8 cellular contexts compared by ENCODE assay signal in genomic region chr7:44572771-44573170, GRCh38. TPM values are rescaled to one million over a fixed set of nuclear protein-coding genes. Genes with fewer than 3 reads are reported as not detected.
DNase-seq lines count a peak whose midpoint lies in the region; ATAC-seq, FAIRE-seq and TF ChIP-seq lines count a peak whose summit lies in the region.

No MANE protein-coding gene starts in this region.

- TF ChIP-seq POLR2A in HepG2 (IDR thresholded peaks at IDR 0.05; ENCODE audit: insufficient read depth in 1 of 2, low read depth in 2 of 2, low read length in 2 of 2) = no peak

- H3K4me3 Mint-ChIP-seq in activated CD4-positive, alpha-beta T cell treated with anti-CD3 and anti-CD28 coated beads, Interleukin-2, amount 10 ng/mL, durations not matched to agents 7 days and 5 days = peak overlapping the region; percentile 89

- H3K27me3 Mint-ChIP-seq in activated CD4-positive, alpha-beta T cell treated with anti-CD3 and anti-CD28 coated beads, Interleukin-2, amount 10 ng/mL, durations not matched to agents 7 days and 5 days = no peaks in the 10 kb centered on the region

- no peak for TF ChIP-seq CTCF in HepG2 (CRISPR knock-in tag; IDR thresholded peaks at IDR 0.05)

- in situ Hi-C loops in HepG2 (cut with HindIII; ENCODE audit: extremely low pct_ligation_motif_present, low pct_unique_long_range_greater_than_20kb) = no loop called here

- WGBS in HepG2 (ENCODE audit: low lambda C conversion rate) = 22% methylated on average over 5 of the region's 5 CpGs
- whole genome bisulfite sequencing in thymus = 88% methylated on average over 5 of the region's 5 CpGs

- ATAC-seq in HepG2 (no peak), GM21390 (IDR thresholded peaks at IDR 0.05; ENCODE audit: unreplicated experiment) (no peak)

- H3K27me3 ChIP-seq in adipocyte (replicated peaks; ENCODE audit: control insufficient read depth, insufficient read depth, low read length) (no peaks in the 10 kb centered on the region), HepG2 (ENCODE audit: control insufficient read depth in 1 of 2, insufficient read depth in 2 of 2, low read length in 2 of 2) (no peaks in the 10 kb centered on the region; a peak in 1 of 5 replicates), thymus (ENCODE audit: control insufficient read depth, insufficient read depth) (no peaks in the 10 kb centered on the region)

- peak overlapping the region; percentile 92 for H3K27ac Mint-ChIP-seq in activated CD4-positive, alpha-beta T cell treated with anti-CD3 and anti-CD28 coated beads, Interleukin-2, amount 10 ng/mL, durations not matched to agents 7 days and 5 days

- POLR2A ChIA-PET in activated CD4-positive, alpha-beta T cell treated with anti-CD3 and anti-CD28 coated beads, Interleukin-2, amount 10 ng/mL, durations not matched to agents 7 days and 5 days (lab: Charles Lee) = no interaction called here
- POLR2A ChIA-PET in HepG2 (lab: Yijun Ruan, JAX) = interaction anchor here (1.5 to 2.8 kb wide), 7 partner anchors 8 to 276 kb away, joined by 4 to 45 read pairs (median 15); partner anchors contain the start of genes NUDCD3 and TMED4

- TF ChIP-seq RAD21 in HepG2 (CRISPR knock-in tag; IDR thresholded peaks at IDR 0.05) = no peak

- H2AFZ ChIP-seq in HepG2 (ENCODE audit: low read length) = no peak overlapping the region

- H3K4me1 ChIP-seq in adipocyte (ENCODE audit: control insufficient read depth, insufficient read depth, low read length) = peaks cover 26% of the 10 kb centered on the region
- peaks cover 39% of the 10 kb centered on the region for H3K4me1 ChIP-seq in HepG2 (ENCODE audit: insufficient read depth, low read length)
- peaks cover 12% of the 10 kb centered on the region for H3K4me1 ChIP-seq in thymus (ENCODE audit: control insufficient read depth, insufficient read depth, low read length)

- H3K36me3 ChIP-seq in adipocyte (ENCODE audit: control insufficient read depth, insufficient read depth, low read length, severe bottlenecking) = peaks cover 59% of the 10 kb centered on the region
- H3K36me3 ChIP-seq in HepG2 (replicated peaks in 1 of 2; ENCODE audit: control insufficient read depth in 1 of 2, insufficient read depth in 2 of 2, low read length in 2 of 2) = peaks cover 32 to 52% of the 10 kb centered on the region in 2 experiments
- peaks cover 52% of the 10 kb centered on the region for H3K36me3 ChIP-seq in thymus (ENCODE audit: control insufficient read depth, insufficient read depth)

- DNase-seq in activated CD4-positive, alpha-beta T cell treated with anti-CD3 and anti-CD28 coated beads, Interleukin-2, amount 10 ng/mL, durations not matched to agents 7 days and 5 days = no peak
- no peak for DNase-seq in activated CD4-positive, alpha-beta T cell treated with anti-CD3 and anti-CD28 coated beads for 4 hours
- DNase-seq in adipocyte (ENCODE audit: low read depth) (no peak), HepG2 (ENCODE audit: low spot score) (no peak), DMS114 treated with DMSO at 0.1 percent for 48 hours (lab: John Stamatoyannopoulos, UW; ENCODE audit: unreplicated experiment) (no peak), cerebellum (ENCODE audit: low spot score) (no peak)

- peak overlapping the region; percentile 99 for H3K4me2 ChIP-seq in HepG2 (ENCODE audit: low read depth, low read length)

- H3K9me3 ChIP-seq in adipocyte (ENCODE audit: control insufficient read depth, low read length) (no peaks in the 10 kb centered on the region), HepG2 (ENCODE audit: low read length) (no peaks in the 10 kb centered on the region), thymus (ENCODE audit: control insufficient read depth) (no peaks in the 10 kb centered on the region)

- CTCF ChIA-PET in activated CD4-positive, alpha-beta T cell treated with anti-CD3 and anti-CD28 coated beads, Interleukin-2, amount 10 ng/mL, durations not matched to agents 7 days and 5 days (lab: Charles Lee) = interaction anchor here (0.5 to 2.4 kb wide), 7 partner anchors 8 to 274 kb away, joined by 3 to 14 read pairs (median 3); partner anchors contain the start of gene TMED4
- CTCF ChIA-PET in HepG2 (lab: Yijun Ruan, JAX; ENCODE audit: low intra/inter-chr PET ratio, low total read pairs) = no interaction called here

- H3K9ac ChIP-seq in adipocyte (ENCODE audit: low read length) (peak overlapping the region; percentile 97), HepG2 (ENCODE audit: insufficient read depth, low read depth, low read length) (peak overlapping the region; percentile 93)

- peaks cover 54% of the 10 kb centered on the region for H3K36me3 Mint-ChIP-seq in activated CD4-positive, alpha-beta T cell treated with anti-CD3 and anti-CD28 coated beads, Interleukin-2, amount 10 ng/mL, durations not matched to agents 7 days and 5 days (ENCODE audit: low read depth)

- no peak for FAIRE-seq in HepG2 (lab: Jason Lieb, UNC)

- H3K4me3 ChIP-seq in adipocyte (ENCODE audit: low read length) (peak overlapping the region; percentile 99), HepG2 (replicated peaks in 1 of 3; ENCODE audit: insufficient read depth in 1 of 3, low read depth in 2 of 3, low read length in 3 of 3) (peak overlapping the region; percentile 77 to 91 (median 83)), thymus (ENCODE audit: low read length) (peak overlapping the region; percentile 64)

- intact Hi-C loops in HepG2 (cut with micrococcal nuclease; ENCODE audit: unreplicated experiment) = loop anchor here (5.0 kb wide), 1 partner anchor 80 kb away; the partner anchor contains the start of gene NUDCD3

- H3K27ac ChIP-seq in HepG2 (ENCODE audit: extremely low read length, insufficient read depth, low read length) (peak overlapping the region; percentile 83), thymus (ENCODE audit: low read depth) (no peak overlapping the region)

- H3K4me1 Mint-ChIP-seq in activated CD4-positive, alpha-beta T cell treated with anti-CD3 and anti-CD28 coated beads, Interleukin-2, amount 10 ng/mL, durations not matched to agents 7 days and 5 days = peaks cover 39% of the 10 kb centered on the region

- TF ChIP-seq EP300 in HepG2 (IDR thresholded peaks at IDR 0.05; ENCODE audit: low read depth in 2 of 2, low read length in 2 of 2) (no peak), HepG2 (CRISPR knock-in tag; IDR thresholded peaks at IDR 0.05; ENCODE audit: borderline replicate concordance) (no peak)

- BruUV-seq in HepG2 (replicated peaks; lab: Mats Ljungman, UMichigan) = no TSS peak

- H4K20me1 ChIP-seq in HepG2 (ENCODE audit: insufficient read depth, low read length) = no peaks in the 10 kb centered on the region

- H3K9me3 Mint-ChIP-seq in activated CD4-positive, alpha-beta T cell treated with anti-CD3 and anti-CD28 coated beads, Interleukin-2, amount 10 ng/mL, durations not matched to agents 7 days and 5 days = no peaks in the 10 kb centered on the region

- peaks cover 33% of the 10 kb centered on the region for H3K79me2 ChIP-seq in HepG2 (ENCODE audit: insufficient read depth, low read length)

RNA-seq across cellular contexts. Expression of gene DDX56, which starts 0.9 kb away (rescaled TPM):
- total RNA-seq in activated CD4-positive, alpha-beta T cell treated with anti-CD3 and anti-CD28 coated beads, Interleukin-2, amount 10 ng/mL, durations not matched to agents 7 days and 5 days = 10 to 100 TPM; 83.6 to 84.9 TPM
- total RNA-seq in HepG2 (2016; rRNA removed; fragmentation: Illumina TruSeq; extraction: Trizol) (105 and 120 TPM in 2 replicates), cerebellum (38.1 TPM)
- 15.2 and 16.6 TPM in 2 replicates for total RNA-seq in HepG2 (2016; cell fraction: cytosol; rRNA removed; fragmentation: Illumina TruSeq; extraction: Trizol; ENCODE audit: low read depth)
- 109 and 123 TPM in 2 replicates for total RNA-seq in HepG2 (2016; cell fraction: insoluble cytoplasmic fraction; rRNA removed; fragmentation: Illumina TruSeq; extraction: Trizol)
- total RNA-seq in HepG2 (2016; cell fraction: membrane; rRNA removed; fragmentation: Illumina TruSeq; extraction: Trizol) = 29.3 and 30.6 TPM in 2 replicates
- total RNA-seq in HepG2 (2016; cell fraction: nucleus; rRNA removed; fragmentation: Illumina TruSeq; extraction: Trizol) = 97.6 and 120 TPM in 2 replicates
- polyA plus RNA-seq in HepG2 (2011; rRNA removed) (82.6 and 106 TPM in 2 replicates), thymus (114 TPM)
- 53.6 and 58.7 TPM in 2 replicates for polyA plus RNA-seq in HepG2 (2011; cell fraction: cytosol; rRNA removed)
- 231 and 242 TPM in 2 replicates for polyA plus RNA-seq in HepG2 (2011; cell fraction: nucleus; rRNA removed)
- 45.8 and 68.4 TPM in 2 replicates for polyA plus RNA-seq in HepG2 (2012)
- 11.3 and 12.0 TPM in 2 replicates for polyA plus RNA-seq in HepG2 (2016; cell fraction: cytosol; fragmentation: Illumina TruSeq; extraction: Trizol; ENCODE audit: low read depth)
- polyA plus RNA-seq in HepG2 (2016; cell fraction: insoluble cytoplasmic fraction; fragmentation: Illumina TruSeq; extraction: Trizol; ENCODE audit: low read depth) = 83.4 and 100 TPM in 2 replicates
- polyA plus RNA-seq in HepG2 (2016; cell fraction: membrane; fragmentation: Illumina TruSeq; extraction: Trizol; ENCODE audit: low read depth) = 18.2 and 23.9 TPM in 2 replicates
- polyA plus RNA-seq in HepG2 (2016; cell fraction: nucleus; fragmentation: Illumina TruSeq; extraction: Trizol; ENCODE audit: insufficient read depth, low read depth) = 214 and 219 TPM in 2 replicates
- 168 and 202 TPM in 2 replicates for polyA minus RNA-seq in HepG2 (2011; rRNA and poly(A)+ RNA removed; ENCODE audit: low replicate concordance)
- 27.9 and 30.7 TPM in 2 replicates for polyA minus RNA-seq in HepG2 (2011; cell fraction: cytosol; rRNA and poly(A)+ RNA removed)
- 96.8 and 111 TPM in 2 replicates for polyA minus RNA-seq in HepG2 (2011; cell fraction: nucleus; rRNA and poly(A)+ RNA removed)

RNA-seq across cellular contexts. Expression of gene TMED4, which starts 9.3 kb away (rescaled TPM):
- total RNA-seq in activated CD4-positive, alpha-beta T cell treated with anti-CD3 and anti-CD28 coated beads, Interleukin-2, amount 10 ng/mL, durations not matched to agents 7 days and 5 days = 10 to 100 TPM; 78.1 to 78.3 TPM
- total RNA-seq in HepG2 (2016; rRNA removed; fragmentation: Illumina TruSeq; extraction: Trizol) (39.2 and 81.4 TPM in 2 replicates), cerebellum (79.8 TPM)
- total RNA-seq in HepG2 (2016; cell fraction: cytosol; rRNA removed; fragmentation: Illumina TruSeq; extraction: Trizol; ENCODE audit: low read depth) = 13.7 and 14.2 TPM in 2 replicates
- total RNA-seq in HepG2 (2016; cell fraction: insoluble cytoplasmic fraction; rRNA removed; fragmentation: Illumina TruSeq; extraction: Trizol) = 42.8 and 80.9 TPM in 2 replicates
- 36.3 and 40.4 TPM in 2 replicates for total RNA-seq in HepG2 (2016; cell fraction: membrane; rRNA removed; fragmentation: Illumina TruSeq; extraction: Trizol)
- 71.9 and 87.9 TPM in 2 replicates for total RNA-seq in HepG2 (2016; cell fraction: nucleus; rRNA removed; fragmentation: Illumina TruSeq; extraction: Trizol)
- polyA plus RNA-seq in HepG2 (2011; rRNA removed) (109 and 113 TPM in 2 replicates), thymus (46.9 TPM)
- 120 and 141 TPM in 2 replicates for polyA plus RNA-seq in HepG2 (2011; cell fraction: cytosol; rRNA removed)
- 144 and 146 TPM in 2 replicates for polyA plus RNA-seq in HepG2 (2011; cell fraction: nucleus; rRNA removed)
- 68.1 and 72.3 TPM in 2 replicates for polyA plus RNA-seq in HepG2 (2012)
- 11.1 and 15.6 TPM in 2 replicates for polyA plus RNA-seq in HepG2 (2016; cell fraction: cytosol; fragmentation: Illumina TruSeq; extraction: Trizol; ENCODE audit: low read depth)
- polyA plus RNA-seq in HepG2 (2016; cell fraction: insoluble cytoplasmic fraction; fragmentation: Illumina TruSeq; extraction: Trizol; ENCODE audit: low read depth) = 38.9 and 40.8 TPM in 2 replicates
- 25.9 and 27.2 TPM in 2 replicates for polyA plus RNA-seq in HepG2 (2016; cell fraction: membrane; fragmentation: Illumina TruSeq; extraction: Trizol; ENCODE audit: low read depth)
- polyA plus RNA-seq in HepG2 (2016; cell fraction: nucleus; fragmentation: Illumina TruSeq; extraction: Trizol; ENCODE audit: insufficient read depth, low read depth) = 141 and 156 TPM in 2 replicates
- 175 and 196 TPM in 2 replicates for polyA minus RNA-seq in HepG2 (2011; rRNA and poly(A)+ RNA removed; ENCODE audit: low replicate concordance)
- 60.9 and 63.0 TPM in 2 replicates for polyA minus RNA-seq in HepG2 (2011; cell fraction: cytosol; rRNA and poly(A)+ RNA removed)
- polyA minus RNA-seq in HepG2 (2011; cell fraction: nucleus; rRNA and poly(A)+ RNA removed) = 51.1 and 68.9 TPM in 2 replicates

RNA-seq across cellular contexts. Expression of gene NPC1L1, which starts 31.6 kb away (rescaled TPM):
- not detected for total RNA-seq in activated CD4-positive, alpha-beta T cell treated with anti-CD3 and anti-CD28 coated beads, Interleukin-2, amount 10 ng/mL, durations not matched to agents 7 days and 5 days
- 3.8 and 4.8 TPM in 2 replicates for total RNA-seq in HepG2 (2016; rRNA removed; fragmentation: Illumina TruSeq; extraction: Trizol)
- 1.9 and 2.0 TPM in 2 replicates for total RNA-seq in HepG2 (2016; cell fraction: cytosol; rRNA removed; fragmentation: Illumina TruSeq; extraction: Trizol; ENCODE audit: low read depth)
- total RNA-seq in HepG2 (2016; cell fraction: insoluble cytoplasmic fraction; rRNA removed; fragmentation: Illumina TruSeq; extraction: Trizol) = 2.9 and 4.5 TPM in 2 replicates
- total RNA-seq in HepG2 (2016; cell fraction: membrane; rRNA removed; fragmentation: Illumina TruSeq; extraction: Trizol) = 3.9 and 4.0 TPM in 2 replicates
- 10.5 and 11.9 TPM in 2 replicates for total RNA-seq in HepG2 (2016; cell fraction: nucleus; rRNA removed; fragmentation: Illumina TruSeq; extraction: Trizol)
- polyA plus RNA-seq in HepG2 (2011; rRNA removed) = 14.5 and 26.6 TPM in 2 replicates
- polyA plus RNA-seq in HepG2 (2011; cell fraction: cytosol; rRNA removed) = 10.4 and 11.4 TPM in 2 replicates
- polyA plus RNA-seq in HepG2 (2011; cell fraction: nucleus; rRNA removed) = 72.5 and 82.9 TPM in 2 replicates
- polyA plus RNA-seq in HepG2 (2012) = 14.5 and 17.3 TPM in 2 replicates
- polyA plus RNA-seq in HepG2 (2016; cell fraction: cytosol; fragmentation: Illumina TruSeq; extraction: Trizol; ENCODE audit: low read depth) = 2.2 and 2.7 TPM in 2 replicates
- 4.9 and 6.8 TPM in 2 replicates for polyA plus RNA-seq in HepG2 (2016; cell fraction: insoluble cytoplasmic fraction; fragmentation: Illumina TruSeq; extraction: Trizol; ENCODE audit: low read depth)
- polyA plus RNA-seq in HepG2 (2016; cell fraction: membrane; fragmentation: Illumina TruSeq; extraction: Trizol; ENCODE audit: low read depth) = 4.3 TPM in 2 replicates
- polyA plus RNA-seq in HepG2 (2016; cell fraction: nucleus; fragmentation: Illumina TruSeq; extraction: Trizol; ENCODE audit: insufficient read depth, low read depth) = 43.1 and 46.9 TPM in 2 replicates
- 0.19 and 29.3 TPM in 2 replicates for polyA minus RNA-seq in HepG2 (2011; rRNA and poly(A)+ RNA removed; ENCODE audit: low replicate concordance)
- polyA minus RNA-seq in HepG2 (2011; cell fraction: cytosol; rRNA and poly(A)+ RNA removed) = 9.6 and 11.7 TPM in 2 replicates
- polyA minus RNA-seq in HepG2 (2011; cell fraction: nucleus; rRNA and poly(A)+ RNA removed) = 16.9 and 24.6 TPM in 2 replicates
- 0.14 TPM for polyA plus RNA-seq in thymus
- total RNA-seq in cerebellum = not detected

RNA-seq across cellular contexts. Expression of gene OGDH, which starts 33.7 kb away (rescaled TPM):
- total RNA-seq in activated CD4-positive, alpha-beta T cell treated with anti-CD3 and anti-CD28 coated beads, Interleukin-2, amount 10 ng/mL, durations not matched to agents 7 days and 5 days = 100 to 1,000 TPM; 114 to 121 TPM
- total RNA-seq in HepG2 (2016; rRNA removed; fragmentation: Illumina TruSeq; extraction: Trizol) = 25.4 and 28.1 TPM in 2 replicates
- 6.3 and 7.6 TPM in 2 replicates for total RNA-seq in HepG2 (2016; cell fraction: cytosol; rRNA removed; fragmentation: Illumina TruSeq; extraction: Trizol; ENCODE audit: low read depth)
- total RNA-seq in HepG2 (2016; cell fraction: insoluble cytoplasmic fraction; rRNA removed; fragmentation: Illumina TruSeq; extraction: Trizol) = 21.2 and 24.9 TPM in 2 replicates
- 6.7 and 7.3 TPM in 2 replicates for total RNA-seq in HepG2 (2016; cell fraction: membrane; rRNA removed; fragmentation: Illumina TruSeq; extraction: Trizol)
- 19.2 and 20.7 TPM in 2 replicates for total RNA-seq in HepG2 (2016; cell fraction: nucleus; rRNA removed; fragmentation: Illumina TruSeq; extraction: Trizol)
- polyA plus RNA-seq in HepG2 (2011; rRNA removed) = 17.4 and 19.9 TPM in 2 replicates
- 19.4 and 21.4 TPM in 2 replicates for polyA plus RNA-seq in HepG2 (2011; cell fraction: cytosol; rRNA removed)
- 31.0 and 32.6 TPM in 2 replicates for polyA plus RNA-seq in HepG2 (2011; cell fraction: nucleus; rRNA removed)
- 17.8 and 24.0 TPM in 2 replicates for polyA plus RNA-seq in HepG2 (2012)
- polyA plus RNA-seq in HepG2 (2016; cell fraction: cytosol; fragmentation: Illumina TruSeq; extraction: Trizol; ENCODE audit: low read depth) = 1.4 and 1.7 TPM in 2 replicates
- polyA plus RNA-seq in HepG2 (2016; cell fraction: insoluble cytoplasmic fraction; fragmentation: Illumina TruSeq; extraction: Trizol; ENCODE audit: low read depth) = 16.1 and 22.3 TPM in 2 replicates
- polyA plus RNA-seq in HepG2 (2016; cell fraction: membrane; fragmentation: Illumina TruSeq; extraction: Trizol; ENCODE audit: low read depth) = 2.9 and 3.9 TPM in 2 replicates
- polyA plus RNA-seq in HepG2 (2016; cell fraction: nucleus; fragmentation: Illumina TruSeq; extraction: Trizol; ENCODE audit: insufficient read depth, low read depth) = 18.6 and 20.7 TPM in 2 replicates
- 69.1 and 136 TPM in 2 replicates for polyA minus RNA-seq in HepG2 (2011; rRNA and poly(A)+ RNA removed; ENCODE audit: low replicate concordance)
- 32.5 and 32.6 TPM in 2 replicates for polyA minus RNA-seq in HepG2 (2011; cell fraction: cytosol; rRNA and poly(A)+ RNA removed)
- polyA minus RNA-seq in HepG2 (2011; cell fraction: nucleus; rRNA and poly(A)+ RNA removed) = 23.3 and 31.3 TPM in 2 replicates
- polyA plus RNA-seq in thymus = 20.7 TPM
- total RNA-seq in cerebellum = 40.9 TPM
